1 cellular context compared by ENCODE assay signal in the genomic region with DNA sequence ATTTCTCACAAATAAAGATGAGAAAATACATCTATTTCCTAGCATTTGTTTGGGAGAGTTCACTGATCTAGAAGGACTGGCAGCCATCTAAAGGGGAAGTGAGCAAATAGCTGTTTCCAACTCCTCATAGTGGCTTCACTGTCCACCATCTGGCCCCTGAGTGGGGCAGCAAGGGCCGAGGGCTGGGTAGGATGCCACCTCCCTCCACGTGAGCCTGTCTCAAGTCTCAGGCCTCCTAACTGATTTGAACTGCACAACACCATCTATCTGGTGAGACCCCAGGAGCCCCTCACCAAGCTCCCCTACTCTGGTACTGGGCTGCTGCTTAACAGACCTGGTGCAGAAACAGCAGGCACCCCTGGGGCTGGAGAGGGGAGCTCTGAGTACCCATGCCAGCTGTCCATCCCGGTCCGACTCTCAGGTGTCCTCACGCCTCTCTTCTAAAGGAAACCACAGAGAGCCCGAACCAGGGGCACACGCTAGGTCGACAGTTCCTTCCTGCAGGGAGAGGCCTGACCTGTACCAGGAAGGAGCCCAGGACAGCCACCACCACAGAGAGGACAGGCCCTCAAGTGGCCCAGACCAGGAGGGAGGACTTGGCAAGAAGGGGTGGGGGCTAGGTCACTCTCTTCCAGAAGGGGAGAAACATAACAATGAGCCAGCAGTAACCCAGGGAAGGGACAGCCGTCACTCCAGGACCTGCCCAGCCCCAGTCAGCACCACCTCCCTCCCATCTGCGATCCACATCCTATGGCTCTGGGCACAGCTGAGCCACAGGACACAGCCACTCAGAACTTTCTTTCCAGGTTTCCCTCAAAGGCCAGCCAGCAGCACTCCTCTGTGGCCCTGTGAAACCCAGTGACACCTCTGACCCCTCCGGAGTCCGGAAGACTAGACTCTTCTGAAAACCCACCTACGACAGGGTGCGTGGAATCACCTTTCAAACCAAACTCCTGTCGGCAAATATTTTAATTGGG.
TF ChIP-seq lines count a peak whose summit lies in the region.

No MANE protein-coding gene starts in this region.

TF ChIP-seq in H1, 55 proteins besides CTCF, POLR2A, EP300 and RAD21:
- TF ChIP-seq SIRT6 (IDR thresholded peaks at IDR 0.05; ENCODE audit: low read length), result no peak
- TF ChIP-seq, protein P1, sequence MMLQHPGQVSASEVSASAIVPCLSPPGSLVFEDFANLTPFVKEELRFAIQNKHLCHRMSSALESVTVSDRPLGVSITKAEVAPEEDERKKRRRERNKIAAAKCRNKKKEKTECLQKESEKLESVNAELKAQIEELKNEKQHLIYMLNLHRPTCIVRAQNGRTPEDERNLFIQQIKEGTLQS (IDR thresholded peaks at IDR 0.05; ENCODE audit: insufficient read depth, low read depth, low read length), result no peak
- no peak for TF ChIP-seq NANOG (IDR thresholded peaks at IDR 0.05; ENCODE audit: insufficient read depth, low read depth, low read length, poor library complexity, severe bottlenecking)
- no peak for TF ChIP-seq CTBP2 (IDR thresholded peaks at IDR 0.05; ENCODE audit: borderline replicate concordance, insufficient read depth, insufficient read length, low read length)
- no peak for TF ChIP-seq SP2 (IDR thresholded peaks at IDR 0.05; ENCODE audit: low read length)
- TF ChIP-seq SAP30 (IDR thresholded peaks at IDR 0.05; ENCODE audit: insufficient read depth, insufficient replicate concordance, low read length), result no peak
- TF ChIP-seq GTF2F1 (IDR thresholded peaks at IDR 0.05; ENCODE audit: borderline replicate concordance, low read depth, low read length), result no peak
